Comparison of ENCODE assay signal across 8 cellular contexts in the genomic region with DNA sequence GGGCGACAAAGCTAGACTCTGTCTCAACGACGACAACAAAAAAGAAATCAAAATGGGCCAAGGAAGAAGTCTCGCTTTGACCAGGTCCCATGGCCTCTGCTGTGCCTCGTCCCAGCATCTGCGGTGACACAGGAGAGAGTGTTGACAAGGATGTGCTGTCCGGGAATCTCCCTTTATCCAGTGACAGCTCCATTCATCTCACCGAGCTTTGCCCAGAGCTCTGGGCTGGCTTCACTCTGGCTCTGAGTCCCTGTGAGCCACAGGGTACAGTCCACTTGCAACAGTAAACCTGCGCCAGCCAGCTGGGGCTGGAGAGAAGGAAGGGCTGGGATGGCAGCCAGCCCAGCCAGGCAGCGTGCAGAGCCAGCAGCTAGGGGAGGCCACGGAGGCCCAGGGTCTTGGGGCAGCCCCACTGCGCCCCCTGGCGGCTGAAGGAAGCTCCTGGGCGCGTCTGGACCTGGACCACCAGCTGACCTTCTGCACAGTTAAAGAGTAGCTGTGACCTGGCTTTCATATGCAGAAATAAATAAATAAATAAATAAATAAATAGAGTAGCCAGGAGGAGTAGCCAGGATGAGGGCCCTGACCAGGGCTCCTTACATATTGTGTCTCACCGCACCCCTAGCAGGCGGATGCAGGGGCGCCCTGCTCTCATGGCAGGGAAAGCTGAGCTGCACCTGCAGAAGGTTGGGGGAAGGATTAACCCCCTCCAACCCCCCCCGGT. TPM values are rescaled to one million over a fixed set of nuclear protein-coding genes. Genes with fewer than 3 reads are reported as not detected.
A peak's percentile ranks its signal among the peaks of the same experiment; 100 is the strongest.
DNase-seq lines count a peak whose midpoint lies in the region; ATAC-seq lines count a peak whose summit lies in the region.

No MANE protein-coding gene starts in this region.

- no peak for ATAC-seq in GM18520 (IDR thresholded peaks at IDR 0.05; ENCODE audit: unreplicated experiment)

- no peaks in the 10 kb centered on the region for H3K27me3 ChIP-seq in muscle layer of colon (ENCODE audit: control insufficient read depth in 1 of 2, insufficient read depth in 2 of 2, low read length in 2 of 2)

- peaks cover 14% of the 10 kb centered on the region for H3K4me1 ChIP-seq in muscle layer of colon (ENCODE audit: insufficient read depth, low read length)

- H3K4me3 ChIP-seq in muscle layer of colon (ENCODE audit: low read depth in 1 of 2, low read length in 2 of 2): no peak overlapping the region

- H3K9me3 ChIP-seq in muscle layer of colon (ENCODE audit: low read length): no peaks in the 10 kb centered on the region

- DNase-seq in EL (peak; percentile 86), HT-29 (ENCODE audit: low spot score) (peak; percentile 94), NOMO-1 treated with dmso at 0.1 percent for 144 hours (lab: John Stamatoyannopoulos, UW; ENCODE audit: unreplicated experiment) (peak; percentile 67), epidermal melanocyte (ENCODE audit: insufficient read length, low spot score) (peak; percentile 87)
- peak; percentile 95 for DNase-seq in activated CD8-positive, alpha-beta memory T cell treated with anti-CD3 and anti-CD28 coated beads, Interleukin-2, amount 50 U/mL, for 48 hours
- DNase-seq in stimulated activated CD8-positive, alpha-beta memory T cell treated with anti-CD3 and anti-CD28 coated beads, Interleukin-4, amount 100 ng/mL, for 1 hour (ENCODE audit: low read depth in 2 of 2, low spot score in 1 of 2): peak; percentile 39 to 63

- H3K27ac ChIP-seq in muscle layer of colon (ENCODE audit: low read depth, low read length): peak overlapping the region; percentile 19

- H3K9ac ChIP-seq in muscle layer of colon (ENCODE audit: low read length): no peak overlapping the region

- H3K36me3 ChIP-seq in muscle layer of colon (ENCODE audit: insufficient read depth, low read length): no peaks in the 10 kb centered on the region

RNA-seq across cellular contexts. Expression of gene ENO1, which starts 29.7 kb away (rescaled TPM):
- total RNA-seq in HT-29 (2014; rRNA removed; shearing (Covaris generic)): 2,011 and 2,121 TPM in 2 replicates

RNA-seq across cellular contexts. Expression of gene RERE, which starts 31.4 kb away (rescaled TPM):
- 35.5 and 37.1 TPM in 2 replicates for total RNA-seq in HT-29 (2014; rRNA removed; shearing (Covaris generic))
